Comparison of ENCODE assay signal across 1 cellular context in genomic region chr17:57949649-57950048, GRCh38.
TF ChIP-seq lines count a peak whose summit lies in the region.

No MANE protein-coding gene starts in this region.

TF ChIP-seq in HCT116, 20 proteins besides CTCF, POLR2A, EP300 and RAD21:
- TF ChIP-seq YY1 (IDR thresholded peaks at IDR 0.05; ENCODE audit: extremely low read depth, insufficient replicate concordance, low read depth, low read length), result no peak
- no peak for TF ChIP-seq CEBPB (IDR thresholded peaks at IDR 0.05; ENCODE audit: low read depth)
- TF ChIP-seq EZH2phosphoT487 (IDR thresholded peaks at IDR 0.05; ENCODE audit: borderline replicate concordance), result no peak
- no peak for TF ChIP-seq EGR1 (IDR thresholded peaks at IDR 0.05; ENCODE audit: low read depth)
- no peak for TF ChIP-seq ZBTB33 (IDR thresholded peaks at IDR 0.05; ENCODE audit: extremely low read depth, insufficient replicate concordance, low read length)
- TF ChIP-seq FOSL1 (IDR thresholded peaks at IDR 0.05; ENCODE audit: low read depth), result no peak
